In the genomic region with DNA sequence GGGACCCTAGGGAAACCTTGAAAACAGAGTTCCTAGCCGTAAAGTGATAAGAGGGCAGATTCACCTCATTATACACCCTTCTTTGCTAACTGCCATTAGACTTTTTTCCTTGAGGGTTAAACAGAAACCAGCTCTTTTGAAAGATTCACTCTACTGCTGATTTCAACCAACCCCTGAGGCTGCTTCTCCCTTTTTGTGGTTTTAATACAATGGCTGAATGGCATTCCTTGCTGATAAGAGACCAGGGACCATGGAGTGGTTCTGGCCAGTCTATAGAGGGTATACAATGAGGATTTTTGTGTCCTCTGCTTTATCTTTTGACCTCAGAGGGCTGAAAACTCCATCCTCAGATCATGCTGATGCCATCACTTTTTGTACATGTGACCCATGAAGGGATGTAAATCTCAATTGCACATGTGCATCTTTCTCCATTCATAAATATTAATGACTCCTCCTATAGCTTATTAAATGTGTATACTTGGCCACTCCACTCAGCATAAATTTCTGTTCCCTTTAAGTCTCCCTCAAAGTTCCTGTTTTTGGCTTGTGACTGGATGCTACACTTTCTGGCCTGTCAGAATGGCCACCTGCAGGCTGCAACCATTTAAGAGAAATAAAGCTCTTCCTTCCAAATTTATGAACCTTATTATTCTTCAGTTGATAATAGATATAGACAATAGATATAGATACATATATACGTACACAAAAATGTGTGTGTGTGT, we compare ENCODE assay signal across 17 cellular contexts.
DNase-seq lines count a peak whose midpoint lies in the region; ATAC-seq lines count a peak whose summit lies in the region.
"Had no signal": no experiment of that assay in that cellular context is flagged by ENCODE, and none has a peak within 500 bp of the region (broad histone marks: within the 10 kb centered on the region; RNA-seq: fewer than 3 reads in every experiment).

No MANE protein-coding gene starts in this region.

- DNase-seq in SIG-M5 treated with dmso at 0.1 percent for 504 hours (lab: John Stamatoyannopoulos, UW; ENCODE audit: unreplicated experiment) (peak; percentile 82), SIG-M5 (lab: John Stamatoyannopoulos, UW) (no peak), NOMO-1 treated with dmso at 0.1 percent for 144 hours (lab: John Stamatoyannopoulos, UW; ENCODE audit: unreplicated experiment) (peak; percentile 75), islet precursor cell (peak; percentile 88), mesenteric fat pad (ENCODE audit: low spot score) (no peak), NCI-H774 (lab: John Stamatoyannopoulos, UW) (no peak)
- DNase-seq: Calu3; CD4-positive, CD25-positive, alpha-beta regulatory T cell; GM23248; NCI-H1105 treated with DMSO at 0.1 percent for 48 hours; NCI-H187 treated with DMSO at 0.1 percent for 48 hours; NCI-H446 treated with DMSO at 0.1 percent for 48 hours; NCI-H748 treated with DMSO at 0.1 percent for 48 hours; RPMI8226 had no signal

- ATAC-seq in GM21526 (IDR thresholded peaks at IDR 0.05; ENCODE audit: low FRiP score, unreplicated experiment): no peak
- no peak for ATAC-seq in HG03108 (IDR thresholded peaks at IDR 0.05; ENCODE audit: unreplicated experiment)
- ATAC-seq: K562 had no signal

Comparison
In these comparisons a context has a peak if more than half of its experiments do, and no peak if none do; other contexts are left out.
1. DNase-seq: peak in SIG-M5 treated with dmso at 0.1 percent for 504 hours (single experiment), NOMO-1 treated with dmso at 0.1 percent for 144 hours (single experiment) and islet precursor cell (single experiment); none in SIG-M5 (single experiment), mesenteric fat pad (single experiment) and NCI-H774 (single experiment).